ENCODE assay signal across 7 cellular contexts in genomic region chr6:53510751-53511150, GRCh38.
"Had no signal": no experiment of that assay in that cellular context is flagged by ENCODE, and none has a peak within 500 bp of the region (broad histone marks: within the 10 kb centered on the region; RNA-seq: fewer than 3 reads in every experiment).

No MANE protein-coding gene starts in this region.

- FAIRE-seq: G401.6, GM12878, GM12891, GM12892, GM19239 had no signal

- H3K4me3 ChIP-seq: GM12878 had no signal

- DNase-seq: GDM1, GF-D8 had no signal
